In the genomic region with DNA sequence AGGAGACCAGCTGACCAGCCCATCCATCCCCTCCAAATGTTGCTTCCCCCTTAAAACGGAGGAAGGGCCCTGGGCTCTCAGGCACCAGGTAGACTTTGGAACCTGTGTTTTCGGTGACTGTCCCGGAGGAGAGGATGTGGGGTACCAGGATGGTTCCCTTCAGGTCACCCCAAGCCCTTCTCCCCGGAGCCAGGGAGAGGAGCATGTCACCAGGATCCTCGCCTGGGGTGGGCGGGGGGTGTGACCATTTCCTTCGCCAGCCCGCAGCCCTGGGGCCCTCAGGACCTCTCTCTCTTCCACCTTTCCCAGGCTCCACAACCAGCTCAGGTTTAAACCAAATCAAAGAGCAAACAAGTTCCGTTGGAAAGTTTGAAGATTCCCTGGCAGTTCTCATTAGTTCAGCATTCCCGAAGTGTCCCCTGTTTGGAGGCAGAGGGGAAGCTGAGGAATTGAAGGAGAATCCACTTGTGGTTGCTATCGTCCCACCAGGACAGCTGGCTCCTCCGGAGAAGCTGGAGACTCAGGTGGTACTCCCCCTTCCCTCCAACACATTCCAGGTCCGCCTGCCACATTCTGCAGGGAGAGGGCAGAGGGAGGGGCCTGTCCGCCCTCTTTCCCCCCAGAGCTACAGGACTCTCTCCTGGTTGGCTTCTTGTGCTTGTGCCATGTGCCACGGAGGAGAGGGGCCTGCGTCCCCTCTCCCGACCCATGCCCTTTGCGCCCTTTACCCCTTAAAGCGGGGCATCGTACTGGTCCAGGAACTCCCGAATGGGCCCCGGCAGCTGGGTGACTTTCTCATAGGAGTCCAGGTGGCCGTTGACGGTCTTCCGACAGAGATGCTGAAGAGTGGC, we compare ENCODE assay signal across 8 cellular contexts. TPM values are rescaled to one million over a fixed set of nuclear protein-coding genes. Genes with fewer than 3 reads are reported as not detected.
DNase-seq lines count a peak whose midpoint lies in the region; ATAC-seq and TF ChIP-seq lines count a peak whose summit lies in the region.

No MANE protein-coding gene starts in this region.

- H3K27ac ChIP-seq in HUES6 (ENCODE audit: low read depth, low read length) (no peak overlapping the region), left lung (peak overlapping the region; percentile 95 to 98), stomach (peak overlapping the region in 4 of 5 donors; percentile 93 to 98 (median 96))

- no peak for TF ChIP-seq EP300 in stomach (IDR thresholded peaks at IDR 0.05)

- POLR2A ChIA-PET in GM10248 (lab: Yijun Ruan, JAX) = interaction anchor here (0.6 to 2.0 kb wide), 4 partner anchors 14 to 128 kb away, joined by 3 to 11 read pairs (median 4); no protein-coding TSS in a partner anchor

- H3K9ac ChIP-seq in HUES6 (ENCODE audit: low read length) = peak overlapping the region; percentile 92

- H3K4me1 ChIP-seq in HUES6 (ENCODE audit: control insufficient read depth, insufficient read depth, low read length) = peaks cover 64% of the 10 kb centered on the region
- peaks cover 43 to 68% of the 10 kb centered on the region in 2 donors for H3K4me1 ChIP-seq in left lung
- H3K4me1 ChIP-seq in stomach = peaks cover 52 to 74% (median 65%) of the 10 kb centered on the region in 4 donors

- H3K27me3 ChIP-seq in HUES6 (ENCODE audit: control insufficient read depth, insufficient read depth, low read length) = peaks cover 55% of the 10 kb centered on the region
- H3K27me3 ChIP-seq in left lung = no peaks in the 10 kb centered on the region
- H3K27me3 ChIP-seq in stomach = no peaks in the 10 kb centered on the region

- CTCF ChIA-PET in GM10248 (lab: Yijun Ruan, JAX) = interaction anchor here (1.0 to 6.2 kb wide), 5 partner anchors 10 to 107 kb away, joined by 3 to 64 read pairs (median 4); no protein-coding TSS in a partner anchor

- H3K36me3 ChIP-seq in HUES6 (ENCODE audit: control insufficient read depth, insufficient read depth, low read length) = peaks cover 15% of the 10 kb centered on the region; the same call in 1 of the 2 replicates
- H3K36me3 ChIP-seq in left lung = peaks cover 0 to 55% of the 10 kb centered on the region in 2 donors
- peaks cover 9 to 41% (median 26%) of the 10 kb centered on the region in 4 donors for H3K36me3 ChIP-seq in stomach

- no peak for TF ChIP-seq POLR2A in stomach (IDR thresholded peaks at IDR 0.05)

- no peak for ATAC-seq in left lung

- peak overlapping the region; percentile 69 for H3K4me3 ChIP-seq in HUES6 (ENCODE audit: low read depth, low read length)
- peak overlapping the region; percentile 92 to 96 for H3K4me3 ChIP-seq in left lung
- peak overlapping the region; percentile 70 to 99 (median 91) for H3K4me3 ChIP-seq in stomach

- no peaks in the 10 kb centered on the region for H3K9me3 ChIP-seq in HUES6 (ENCODE audit: control insufficient read depth, insufficient read depth, low read depth, low read length)
- H3K9me3 ChIP-seq in left lung = no peaks in the 10 kb centered on the region
- H3K9me3 ChIP-seq in stomach = no peaks in the 10 kb centered on the region

- intact Hi-C loops in left lung (cut with DNase I) (no loop called here), stomach (cut with DNase I; ENCODE audit: low total_unique reads) (no loop called here)

- DNase-seq in amniotic epithelial cell (ENCODE audit: low read depth) (peak; percentile 43), left lung (no peak), stomach (no peak), NCI-H82 (lab: John Stamatoyannopoulos, UW) (no peak), GM10248 (ENCODE audit: extremely low spot score) (no peak), SIG-M5 treated with dmso at 0.1 percent for 504 hours (lab: John Stamatoyannopoulos, UW; ENCODE audit: unreplicated experiment) (no peak), HCEC 1CT (no peak)

- WGBS in stomach, 5 donors = 74 to 87% (median 83%) methylated on average over 21 to 25 of the region's 25 CpGs

- TF ChIP-seq CTCF in left lung (IDR thresholded peaks at IDR 0.05) (no peak), stomach (IDR thresholded peaks at IDR 0.05) (no peak), GM10248 (IDR thresholded peaks at IDR 0.05; ENCODE audit: control extremely low read depth, extremely low read depth, low read depth, missing control alignments) (no peak)

RNA-seq across cellular contexts. Expression of a gene that starts 2.0 kb away (rescaled TPM):
- 100 to 1,000 TPM in 1 of 2 donors, 10 to 100 TPM in 1; 60.7 to 110 TPM for total RNA-seq in left lung
- total RNA-seq in stomach = 10 to 100 TPM; 48.4 to 62.9 (median 52.2) TPM
- 10 to 100 TPM; 18.7 to 46.9 (median 39.7) TPM for polyA plus RNA-seq in stomach

RNA-seq across cellular contexts. Expression of a gene that starts 20.5 kb away (rescaled TPM):
- total RNA-seq in left lung (10 to 100 TPM; 63.4 to 83.6 TPM), stomach (100 to 1,000 TPM in 2 of 5 donors, 10 to 100 TPM in 3; 27.8 to 209 (median 41.7) TPM)
- 10 to 100 TPM; 11.9 to 19.1 (median 14.9) TPM for polyA plus RNA-seq in stomach
